Comparison of ENCODE assay signal across 8 cellular contexts in the genomic region with DNA sequence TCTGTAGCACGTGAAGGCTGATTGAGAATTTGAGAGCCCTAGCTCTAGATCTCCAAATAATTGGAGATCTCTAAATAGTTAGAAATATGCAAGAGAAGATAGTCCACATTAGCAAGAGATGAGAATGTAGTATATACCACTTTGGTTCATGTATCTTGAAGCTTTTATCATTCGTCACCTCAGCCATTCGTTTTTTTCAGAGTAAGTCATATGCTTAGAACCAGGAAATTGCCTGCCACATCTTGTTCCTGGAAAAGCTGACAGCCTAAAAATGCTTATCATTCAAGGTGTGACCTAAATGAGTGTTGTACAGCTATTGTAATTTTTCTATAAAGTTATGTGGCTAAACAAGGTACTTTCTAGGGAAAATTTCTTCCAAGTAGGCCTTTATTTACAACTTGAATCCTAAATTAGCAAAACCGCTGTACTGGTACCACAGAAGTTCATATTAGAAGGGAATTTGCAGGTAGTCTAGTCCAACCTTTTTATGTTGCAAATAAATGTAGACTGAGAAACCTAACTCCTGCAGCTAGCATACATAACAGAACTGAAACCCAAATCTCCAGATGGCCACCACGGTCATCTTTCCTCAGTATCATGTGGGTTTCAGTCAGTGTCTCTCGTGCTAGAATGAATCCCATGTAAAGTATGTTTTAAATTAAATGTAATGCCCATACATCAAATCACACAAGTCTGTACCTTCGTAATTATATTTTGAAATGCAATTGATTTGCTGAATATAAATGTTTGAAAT. TPM values are rescaled to one million over a fixed set of nuclear protein-coding genes. Genes with fewer than 3 reads are reported as not detected.
A peak's percentile ranks its signal among the peaks of the same experiment; 100 is the strongest.
DNase-seq lines count a peak whose midpoint lies in the region; ATAC-seq lines count a peak whose summit lies in the region.

No MANE protein-coding gene starts in this region.

- DNase-seq in activated CD8-positive, alpha-beta memory T cell treated with anti-CD3 and anti-CD28 coated beads, Interleukin-2, amount 10 ng/mL, durations not matched to agents 7 days and 5 days: peak; percentile 51
- no peak for DNase-seq in activated CD8-positive, alpha-beta memory T cell treated with anti-CD3 and anti-CD28 coated beads, Interleukin-2, amount 50 U/mL, for 48 hours
- no peak for DNase-seq in activated naive CD8-positive, alpha-beta T cell treated with anti-CD3 and anti-CD28 coated beads, Interleukin-2, amount 50 U/mL, for 24 hours
- DNase-seq in NCI-H1694 treated with DMSO at 0.1 percent for 48 hours (lab: John Stamatoyannopoulos, UW) (no peak), hypothalamus (lab: John Stamatoyannopoulos, UW) (no peak), epidermal melanocyte (ENCODE audit: insufficient read length, low spot score) (no peak)

- H3K27ac Mint-ChIP-seq in activated CD8-positive, alpha-beta memory T cell treated with anti-CD3 and anti-CD28 coated beads, Interleukin-2, amount 10 ng/mL, durations not matched to agents 7 days and 5 days: peak overlapping the region; percentile 79
- H3K27ac Mint-ChIP-seq in activated naive CD8-positive, alpha-beta T cell treated with anti-CD3 and anti-CD28 coated beads, Interleukin-2, amount 50 U/mL, for 24 hours: no peak overlapping the region
- H3K27ac Mint-ChIP-seq in stimulated activated naive CD8-positive, alpha-beta T cell treated with anti-CD3 and anti-CD28 coated beads, Interleukin-15, Interleukin-2, amounts not matched to agents 100 ng/mL and 50 ng/mL, for 24 hours: peak overlapping the region; percentile 19

- peak; percentile 57 for ATAC-seq in activated CD8-positive, alpha-beta memory T cell treated with anti-CD3 and anti-CD28 coated beads, Interleukin-2, amount 10 ng/mL, durations not matched to agents 7 days and 5 days
- peak; percentile 88 for ATAC-seq in HG03139 (IDR thresholded peaks at IDR 0.05; ENCODE audit: unreplicated experiment)
- peak; percentile 29 for ATAC-seq in activated naive CD8-positive, alpha-beta T cell treated with anti-CD3 and anti-CD28 coated beads, Interleukin-2, amount 50 U/mL, for 24 hours

- peaks cover 48% of the 10 kb centered on the region for H3K4me1 Mint-ChIP-seq in activated CD8-positive, alpha-beta memory T cell treated with anti-CD3 and anti-CD28 coated beads, Interleukin-2, amount 10 ng/mL, durations not matched to agents 7 days and 5 days
- peaks cover 44% of the 10 kb centered on the region for H3K4me1 Mint-ChIP-seq in activated naive CD8-positive, alpha-beta T cell treated with anti-CD3 and anti-CD28 coated beads, Interleukin-2, amount 50 U/mL, for 24 hours
- H3K4me1 Mint-ChIP-seq in stimulated activated naive CD8-positive, alpha-beta T cell treated with anti-CD3 and anti-CD28 coated beads, Interleukin-15, Interleukin-2, amounts not matched to agents 100 ng/mL and 50 ng/mL, for 24 hours (ENCODE audit: low read depth): peaks cover 46% of the 10 kb centered on the region

- peak overlapping the region; percentile 19 for H3K4me3 Mint-ChIP-seq in activated CD8-positive, alpha-beta memory T cell treated with anti-CD3 and anti-CD28 coated beads, Interleukin-2, amount 10 ng/mL, durations not matched to agents 7 days and 5 days
- H3K4me3 Mint-ChIP-seq in activated naive CD8-positive, alpha-beta T cell treated with anti-CD3 and anti-CD28 coated beads, Interleukin-2, amount 50 U/mL, for 24 hours: no peak overlapping the region
- H3K4me3 Mint-ChIP-seq in stimulated activated naive CD8-positive, alpha-beta T cell treated with anti-CD3 and anti-CD28 coated beads, Interleukin-15, Interleukin-2, amounts not matched to agents 100 ng/mL and 50 ng/mL, for 24 hours: no peak overlapping the region

- H3K27me3 Mint-ChIP-seq in activated CD8-positive, alpha-beta memory T cell treated with anti-CD3 and anti-CD28 coated beads, Interleukin-2, amount 10 ng/mL, durations not matched to agents 7 days and 5 days: no peaks in the 10 kb centered on the region
- H3K27me3 Mint-ChIP-seq in activated naive CD8-positive, alpha-beta T cell treated with anti-CD3 and anti-CD28 coated beads, Interleukin-2, amount 50 U/mL, for 24 hours: no peaks in the 10 kb centered on the region
- H3K27me3 Mint-ChIP-seq in stimulated activated naive CD8-positive, alpha-beta T cell treated with anti-CD3 and anti-CD28 coated beads, Interleukin-15, Interleukin-2, amounts not matched to agents 100 ng/mL and 50 ng/mL, for 24 hours: no peaks in the 10 kb centered on the region

- CTCF ChIA-PET in activated CD8-positive, alpha-beta memory T cell treated with anti-CD3 and anti-CD28 coated beads, Interleukin-2, amount 10 ng/mL, durations not matched to agents 7 days and 5 days (lab: Charles Lee): interaction anchor here (0.8 to 1.8 kb wide), 7 partner anchors 14 to 244 kb away, joined by 3 to 5 read pairs (median 4); no protein-coding TSS in a partner anchor

- H3K36me3 Mint-ChIP-seq in activated CD8-positive, alpha-beta memory T cell treated with anti-CD3 and anti-CD28 coated beads, Interleukin-2, amount 10 ng/mL, durations not matched to agents 7 days and 5 days: peaks cover 23% of the 10 kb centered on the region
- peaks cover 7% of the 10 kb centered on the region for H3K36me3 Mint-ChIP-seq in activated naive CD8-positive, alpha-beta T cell treated with anti-CD3 and anti-CD28 coated beads, Interleukin-2, amount 50 U/mL, for 24 hours (ENCODE audit: low read depth)
- H3K36me3 Mint-ChIP-seq in stimulated activated naive CD8-positive, alpha-beta T cell treated with anti-CD3 and anti-CD28 coated beads, Interleukin-15, Interleukin-2, amounts not matched to agents 100 ng/mL and 50 ng/mL, for 24 hours (ENCODE audit: low read depth): peaks cover 9% of the 10 kb centered on the region

- no peaks in the 10 kb centered on the region for H3K9me3 Mint-ChIP-seq in activated CD8-positive, alpha-beta memory T cell treated with anti-CD3 and anti-CD28 coated beads, Interleukin-2, amount 10 ng/mL, durations not matched to agents 7 days and 5 days (ENCODE audit: low read depth)
- H3K9me3 Mint-ChIP-seq in activated naive CD8-positive, alpha-beta T cell treated with anti-CD3 and anti-CD28 coated beads, Interleukin-2, amount 50 U/mL, for 24 hours: no peaks in the 10 kb centered on the region
- H3K9me3 Mint-ChIP-seq in stimulated activated naive CD8-positive, alpha-beta T cell treated with anti-CD3 and anti-CD28 coated beads, Interleukin-15, Interleukin-2, amounts not matched to agents 100 ng/mL and 50 ng/mL, for 24 hours: no peaks in the 10 kb centered on the region

RNA-seq across cellular contexts. Expression of gene FNDC3B, which starts 48.6 kb away (rescaled TPM):
- total RNA-seq in activated CD8-positive, alpha-beta memory T cell treated with anti-CD3 and anti-CD28 coated beads, Interleukin-2, amount 10 ng/mL, durations not matched to agents 7 days and 5 days: 10 to 100 TPM; 25.4 to 31.1 TPM

Comparison
In these comparisons a context has a peak if more than half of its experiments do, and no peak if none do; other contexts are left out.
1. ATAC-seq: peak in every context shown above with its lines; median percentile 88 in HG03139; 57 in activated CD8-positive, alpha-beta memory T cell treated with anti-CD3 and anti-CD28 coated beads, Interleukin-2, amount 10 ng/mL, durations not matched to agents 7 days and 5 days; 29 in activated naive CD8-positive, alpha-beta T cell treated with anti-CD3 and anti-CD28 coated beads, Interleukin-2, amount 50 U/mL, for 24 hours.